9 cellular contexts compared by ENCODE assay signal in the genomic region with DNA sequence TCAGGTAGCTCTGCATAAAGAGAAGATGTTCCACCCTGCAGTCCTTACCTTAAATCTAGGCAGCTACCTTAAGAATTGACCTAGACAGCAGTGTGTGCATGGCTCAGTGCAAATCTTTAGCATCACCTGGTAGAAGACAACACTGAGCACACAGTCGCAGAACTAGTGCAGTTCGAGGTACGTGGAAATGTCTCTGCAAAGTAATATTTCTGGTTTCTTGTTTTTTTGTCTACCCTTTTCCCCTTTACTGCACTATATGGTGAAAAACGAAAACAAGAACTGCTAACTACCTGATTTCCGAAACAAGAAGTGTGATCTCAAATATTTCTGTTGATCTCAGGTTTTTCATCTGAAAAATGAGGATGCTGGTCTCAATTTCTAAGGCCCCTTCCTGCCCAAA.
A peak's percentile ranks its signal among the peaks of the same experiment; 100 is the strongest.
DNase-seq lines count a peak whose midpoint lies in the region; ATAC-seq and TF ChIP-seq lines count a peak whose summit lies in the region.
"Had no signal": no experiment of that assay in that cellular context is flagged by ENCODE, and none has a peak within 500 bp of the region (broad histone marks: within the 10 kb centered on the region; RNA-seq: fewer than 3 reads in every experiment).

No MANE protein-coding gene starts in this region.

- no peaks in the 10 kb centered on the region for H3K9me3 Mint-ChIP-seq in T-helper 1 cell treated with Interleukin-12 subunit alpha and Interleukin-12 subunit beta and Interleukin-4 antibody, amounts not matched to agents 30 μg/mL and 1 μg/mL, for 36 hours

- H3K9ac ChIP-seq in OCI-LY1 (ENCODE audit: low read length) (peak overlapping the region; percentile 68), duodenal mucosa (ENCODE audit: low read depth in 1 of 2, low read length in 2 of 2) (no peak overlapping the region)

- intact Hi-C loops in stomach (cut with DNase I; ENCODE audit: low total_unique reads) (no loop called here), sciatic nerve (cut with DNase I) (no loop called here), posterior cingulate gyrus (cut with DNase I) (no loop called here)

- TF ChIP-seq CTCF in OCI-LY1 (IDR thresholded peaks at IDR 0.05; ENCODE audit: low read length) (no peak), stomach (IDR thresholded peaks at IDR 0.05) (no peak)

- no peaks in the 10 kb centered on the region for H3K79me2 ChIP-seq in OCI-LY1 (ENCODE audit: insufficient read depth, low read length)

- H3K27ac ChIP-seq in OCI-LY1 (ENCODE audit: low read depth, low read length, poor library complexity, severe bottlenecking) (peak overlapping the region; percentile 98), duodenal mucosa (ENCODE audit: low read depth, low read length) (peak overlapping the region; percentile 8), stomach (peak overlapping the region; percentile 77 to 92 (median 80))

- H3K27me3 ChIP-seq in OCI-LY1 (ENCODE audit: insufficient read depth, low read length) (no peaks in the 10 kb centered on the region), duodenal mucosa (ENCODE audit: control insufficient read depth in 1 of 2, insufficient read depth in 2 of 2, low read length in 2 of 2) (no peaks in the 10 kb centered on the region), stomach (no peaks in the 10 kb centered on the region)

- peaks cover 73% of the 10 kb centered on the region for H3K4me1 Mint-ChIP-seq in T-helper 1 cell treated with Interleukin-12 subunit alpha and Interleukin-12 subunit beta and Interleukin-4 antibody, amounts not matched to agents 30 μg/mL and 1 μg/mL, for 36 hours (ENCODE audit: low read depth)

- peak overlapping the region; percentile 36 for H3K4me3 Mint-ChIP-seq in T-helper 1 cell treated with Interleukin-12 subunit alpha and Interleukin-12 subunit beta and Interleukin-4 antibody, amounts not matched to agents 30 μg/mL and 1 μg/mL, for 36 hours

- ATAC-seq in sciatic nerve = no peak

- no peaks in the 10 kb centered on the region for H3K27me3 Mint-ChIP-seq in T-helper 1 cell treated with Interleukin-12 subunit alpha and Interleukin-12 subunit beta and Interleukin-4 antibody, amounts not matched to agents 30 μg/mL and 1 μg/mL, for 36 hours (ENCODE audit: low read depth)

- H3K36me3 ChIP-seq in OCI-LY1 (ENCODE audit: insufficient read depth, low read length) (no peaks in the 10 kb centered on the region), duodenal mucosa (ENCODE audit: control insufficient read depth in 1 of 2, insufficient read depth in 2 of 2, low read length in 2 of 2) (no peaks in the 10 kb centered on the region), stomach (no peaks in the 10 kb centered on the region)

- H3F3A ChIP-seq in OCI-LY1 (ENCODE audit: insufficient read depth, low read length) = peaks cover 12% of the 10 kb centered on the region; the same call in 1 of the 2 replicates

- H3K4me3 ChIP-seq in OCI-LY1 (ENCODE audit: low read depth, low read length, poor library complexity, severe bottlenecking) (peak overlapping the region; percentile 46), duodenal mucosa (ENCODE audit: low read depth in 1 of 2, low read length in 2 of 2) (no peak overlapping the region), stomach (no peak overlapping the region)

- TF ChIP-seq EP300 in stomach (IDR thresholded peaks at IDR 0.05) = no peak

- H4K20me1 ChIP-seq in OCI-LY1 (ENCODE audit: insufficient read depth, low read length) = no peaks in the 10 kb centered on the region

- H3K36me3 Mint-ChIP-seq in T-helper 1 cell treated with Interleukin-12 subunit alpha and Interleukin-12 subunit beta and Interleukin-4 antibody, amounts not matched to agents 30 μg/mL and 1 μg/mL, for 36 hours (ENCODE audit: low read depth) = peaks cover 29% of the 10 kb centered on the region

- no peak for TF ChIP-seq POLR2A in stomach (IDR thresholded peaks at IDR 0.05)

- H3K9me3 ChIP-seq in OCI-LY1 (ENCODE audit: low read length) = no peaks in the 10 kb centered on the region
- H3K9me3 ChIP-seq in duodenal mucosa (ENCODE audit: control insufficient read depth in 1 of 2, low read length in 2 of 2) = no peaks in the 10 kb centered on the region
- no peaks in the 10 kb centered on the region for H3K9me3 ChIP-seq in stomach

- H3K4me1 ChIP-seq in OCI-LY1 (ENCODE audit: insufficient read depth, low read length, severe bottlenecking) (peaks cover 89% of the 10 kb centered on the region), duodenal mucosa (ENCODE audit: control insufficient read depth in 1 of 2, insufficient read depth in 2 of 2, low read length in 2 of 2) (peaks cover 50 to 56% of the 10 kb centered on the region in 2 donors), stomach (peaks cover 55 to 56% (median 55%) of the 10 kb centered on the region in 4 donors)

- H3K9me2 ChIP-seq in OCI-LY1 (ENCODE audit: low read depth, low read length) = no peaks in the 10 kb centered on the region

- WGBS in stomach, 5 donors = 79 to 91% (median 87%) methylated on average over 5 of the region's 5 CpGs

- peak overlapping the region; percentile 88 for H3K27ac Mint-ChIP-seq in T-helper 1 cell treated with Interleukin-12 subunit alpha and Interleukin-12 subunit beta and Interleukin-4 antibody, amounts not matched to agents 30 μg/mL and 1 μg/mL, for 36 hours

- no peak overlapping the region for H2AFZ ChIP-seq in OCI-LY1 (ENCODE audit: low read length)

- DNase-seq in T-helper 1 cell = no peak
- DNase-seq in stomach = no peak
- no peak for DNase-seq in sciatic nerve (ENCODE audit: low spot score)
- DNase-seq in posterior cingulate gyrus = no peak
- DNase-seq in Ammon's horn (ENCODE audit: low spot score) = no peak
- DNase-seq: 8988T had no signal

- H3K4me2 ChIP-seq in OCI-LY1 (ENCODE audit: low read length) = peak overlapping the region; percentile 64

Comparison
In these comparisons a context has a peak if more than half of its experiments do, and no peak if none do; other contexts are left out.
1. H3K27ac ChIP-seq: peak in every context shown above with its lines; median percentile 98 in OCI-LY1; 80 in stomach; 8 in duodenal mucosa.